17 cellular contexts compared by ENCODE assay signal in genomic region chr5:59583151-59583809, GRCh38.
DNase-seq lines count a peak whose midpoint lies in the region; ATAC-seq, FAIRE-seq and TF ChIP-seq lines count a peak whose summit lies in the region.
"Had no signal": no experiment of that assay in that cellular context is flagged by ENCODE, and none has a peak within 500 bp of the region (broad histone marks: within the 10 kb centered on the region; RNA-seq: fewer than 3 reads in every experiment).

No MANE protein-coding gene starts in this region.

- no peaks in the 10 kb centered on the region for H3K36me3 Mint-ChIP-seq in nephron (ENCODE audit: low read depth)

- H3K9me3 Mint-ChIP-seq in nephron: no peaks in the 10 kb centered on the region
- H3K9me3 Mint-ChIP-seq: endodermal cell, IgD-negative memory B cell had no signal

- H3K4me1 Mint-ChIP-seq in nephron: peaks cover 59% of the 10 kb centered on the region

- DNase-seq in ACHN (peak; percentile 61), LNCaP clone FGC (ENCODE audit: low read depth) (peak; percentile 49), epithelial cell of proximal tubule (ENCODE audit: low read depth) (no peak), HTR-8/SVneo (ENCODE audit: insufficient read length, low spot score) (no peak), 8988T (no peak)
- no peak for DNase-seq in activated CD8-positive, alpha-beta memory T cell treated with anti-CD3 and anti-CD28 coated beads for 24 hours
- DNase-seq: activated CD4-positive, CD25-positive, alpha-beta regulatory T cell; activated naive CD4-positive, alpha-beta T cell; endodermal cell; GOT3; NCI-H526; RPMI8226; stimulated activated naive CD4-positive, alpha-beta T cell had no signal

- no peak for FAIRE-seq in HTR-8/SVneo (lab: Jason Lieb, UNC)
- FAIRE-seq: D721Med had no signal

- no peak for TF ChIP-seq CTCF in LNCaP clone FGC (IDR thresholded peaks at IDR 0.05; ENCODE audit: control insufficient read depth, extremely low read depth, insufficient read depth)
- no peak for TF ChIP-seq CTCF in epithelial cell of proximal tubule (conservative IDR thresholded peaks at IDR 0.05; ENCODE audit: low read depth, low read length)
- TF ChIP-seq CTCF in nephron (IDR thresholded peaks at IDR 0.05; ENCODE audit: unreplicated experiment in 3 of 3): no peak

- peak overlapping the region in 2 of 3 experiments; percentile 66 to 75 for H3K4me3 Mint-ChIP-seq in nephron
- H3K4me3 Mint-ChIP-seq: endodermal cell, IgD-negative memory B cell had no signal

- no peak for ATAC-seq in HG03571 (IDR thresholded peaks at IDR 0.05; ENCODE audit: unreplicated experiment)

- H3K27me3 Mint-ChIP-seq in nephron (ENCODE audit: low read depth): no peaks in the 10 kb centered on the region
- H3K27me3 Mint-ChIP-seq: IgD-negative memory B cell had no signal

- H3K27ac Mint-ChIP-seq in nephron: peak overlapping the region; percentile 50 to 75 (median 57)

- in situ Hi-C loops in ACHN (cut with HindIII; ENCODE audit: low pct_ligation_motif_present, low pct_unique_long_range_greater_than_20kb, low sequenced_read_pairs): no loop called here

- H3K4me3 ChIP-seq in LNCaP clone FGC (ENCODE audit: low read depth, low read length) (no peak overlapping the region), epithelial cell of proximal tubule (ENCODE audit: low read depth, low read length) (peak overlapping the region; percentile 76)

Comparison
In these comparisons a context has a peak if more than half of its experiments do, and no peak if none do; other contexts are left out.
1. DNase-seq: peak in ACHN (single experiment) and LNCaP clone FGC (single experiment); none in epithelial cell of proximal tubule (single experiment), HTR-8/SVneo (single experiment), 8988T (single experiment) and activated CD8-positive, alpha-beta memory T cell treated with anti-CD3 and anti-CD28 coated beads for 24 hours (single experiment).